Comparison of ENCODE assay signal across 1 cellular context in the genomic region with DNA sequence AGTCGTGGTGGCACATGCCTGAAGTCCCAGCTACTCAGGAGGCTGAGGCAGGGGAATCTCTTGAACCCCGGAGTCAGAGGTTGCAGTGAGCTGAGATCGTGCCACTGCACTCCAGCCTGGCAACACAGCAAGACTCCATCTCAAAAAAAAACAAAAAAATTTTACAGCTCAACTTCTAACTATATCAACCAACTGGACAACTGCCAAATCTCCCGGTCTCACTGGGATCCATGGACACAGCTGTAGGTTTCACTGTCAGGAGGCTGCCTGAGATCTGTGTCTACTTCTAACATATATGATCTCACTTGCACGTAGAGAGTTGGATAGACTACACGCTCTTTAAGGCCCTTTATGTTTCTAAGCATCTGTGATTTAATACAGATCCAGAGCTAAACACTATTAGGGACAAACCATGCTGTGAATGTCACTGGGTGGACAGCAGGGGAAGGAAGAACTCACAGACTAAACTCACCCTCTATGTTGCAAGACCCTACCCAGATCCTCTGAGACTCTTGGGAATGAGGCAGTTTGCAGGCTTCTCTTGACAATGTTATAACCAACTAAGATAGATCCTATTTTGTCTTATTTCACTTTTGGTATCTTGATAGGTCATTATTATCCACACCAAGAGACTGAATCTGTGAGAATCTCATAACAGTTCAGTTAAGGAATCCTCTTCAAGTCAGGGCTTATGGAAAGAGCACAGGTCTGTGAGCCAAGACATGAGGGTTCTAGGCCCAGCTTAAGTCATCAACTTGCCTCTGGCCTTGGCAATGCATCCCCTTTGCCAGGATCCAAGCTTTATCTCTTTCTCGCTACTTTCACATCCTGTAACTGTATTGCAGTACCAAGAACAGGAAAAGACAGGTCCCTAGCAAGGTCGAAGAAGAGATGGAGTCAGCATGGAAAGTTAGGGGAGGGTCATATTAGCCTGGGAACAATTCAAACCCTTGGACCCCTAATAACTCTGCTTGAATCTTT.
TF ChIP-seq lines count a peak whose summit lies in the region.

No MANE protein-coding gene starts in this region.

TF ChIP-seq in endothelial cell of umbilical vein, 7 proteins besides CTCF, POLR2A, EP300 and RAD21:
- TF ChIP-seq MYC (IDR thresholded peaks at IDR 0.05; ENCODE audit: low read depth, low read length) (no peak), MAX (IDR thresholded peaks at IDR 0.05; ENCODE audit: insufficient read depth, insufficient read length) (no peak), FOS (IDR thresholded peaks at IDR 0.05; ENCODE audit: borderline replicate concordance, insufficient read depth, low read length) (no peak), GATA2 (IDR thresholded peaks at IDR 0.05; ENCODE audit: insufficient read depth, insufficient read length, low read depth, low read length) (no peak), POLR2AphosphoS5 (IDR thresholded peaks at IDR 0.05; ENCODE audit: insufficient read depth, low read depth, low read length) (no peak), JUN (IDR thresholded peaks at IDR 0.05; ENCODE audit: borderline replicate concordance, insufficient read depth, insufficient read length, low read depth) (no peak), EZH2 (IDR thresholded peaks at IDR 0.05; ENCODE audit: borderline replicate concordance, low read depth, low read length, severe bottlenecking) (no peak)
